Comparison of ENCODE assay signal across 14 cellular contexts in the genomic region with DNA sequence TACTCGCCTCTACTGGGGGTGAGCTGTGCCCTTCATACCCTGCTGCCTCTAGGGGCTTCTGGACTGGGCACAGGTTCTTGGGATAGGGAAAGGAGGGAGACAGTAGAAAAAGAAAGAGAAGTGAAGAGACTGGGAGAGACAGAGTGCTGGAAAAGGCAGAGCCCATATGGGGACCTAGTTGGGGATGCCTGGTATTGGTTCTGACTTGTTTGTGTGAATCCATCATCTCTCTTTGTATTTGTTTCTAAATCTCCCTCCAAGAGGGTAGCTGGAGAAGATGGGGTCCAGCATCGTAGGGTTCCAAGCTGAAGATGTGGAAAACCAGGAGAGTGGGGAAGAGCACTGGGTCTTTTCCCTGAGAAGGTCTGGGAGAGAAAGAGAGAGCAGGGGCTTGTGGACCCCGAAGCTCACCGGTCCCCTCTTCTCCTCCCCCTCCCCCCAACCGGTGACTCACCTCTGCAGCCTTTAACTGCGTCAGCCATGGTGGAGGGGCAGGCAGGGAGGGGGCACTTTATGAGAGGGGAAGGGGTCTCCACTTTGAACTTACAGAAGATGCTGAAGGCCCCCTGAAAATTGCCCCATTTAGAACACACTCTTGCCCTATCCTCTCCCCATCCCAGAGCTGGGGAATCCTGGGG. TPM values are rescaled to one million over a fixed set of nuclear protein-coding genes. Genes with fewer than 3 reads are reported as not detected.
DNase-seq lines count a peak whose midpoint lies in the region; ATAC-seq and TF ChIP-seq lines count a peak whose summit lies in the region.
"Had no signal": no experiment of that assay in that cellular context is flagged by ENCODE, and none has a peak within 500 bp of the region (broad histone marks: within the 10 kb centered on the region; RNA-seq: fewer than 3 reads in every experiment).

No MANE protein-coding gene starts in this region.

- H3K27me3 Mint-ChIP-seq in activated T-cell treated with anti-CD3 and anti-CD28 coated beads, Interleukin-2, amount 50 U/mL, for 72 hours (ENCODE audit: low read depth): peaks cover 87% of the 10 kb centered on the region
- peaks cover 87% of the 10 kb centered on the region for H3K27me3 Mint-ChIP-seq in activated T-cell treated with anti-CD3 and anti-CD28 coated beads, Interleukin-2, amount 50 U/mL, for 24 hours
- peaks cover 77% of the 10 kb centered on the region for H3K27me3 Mint-ChIP-seq in activated T-helper 1 cell treated with anti-CD3 and anti-CD28 coated beads, Interleukin-12 subunit alpha, Interleukin-12 subunit beta, Interleukin-2, Interleukin-4 antibody, amounts not matched to agents 30 ng/mL and 10 ng/mL and 1 ng/mL, durations not matched to agents 14 hours and 24 hours and 36 hours (ENCODE audit: insufficient read depth)

- TF ChIP-seq CTCF in smooth muscle cell (IDR thresholded peaks at IDR 0.05; ENCODE audit: borderline replicate concordance, insufficient read depth, poor library complexity, severe bottlenecking): no peak

- peak overlapping the region; percentile 19 for H3K4me2 ChIP-seq in smooth muscle cell

- H3K36me3 ChIP-seq in smooth muscle cell (ENCODE audit: low read depth): no peaks in the 10 kb centered on the region
- no peaks in the 10 kb centered on the region for H3K36me3 ChIP-seq in MG63

- peak in 1 of 2 donors; percentile 54 for DNase-seq in activated T-cell treated with anti-CD3 and anti-CD28 coated beads, Interleukin-2, amount 50 U/mL, for 72 hours
- no peak for DNase-seq in activated T-cell treated with anti-CD3 and anti-CD28 coated beads, Interleukin-2, amount 50 U/mL, for 24 hours
- DNase-seq in activated T-helper 1 cell treated with anti-CD3 and anti-CD28 coated beads, Interleukin-12 subunit alpha, Interleukin-12 subunit beta, Interleukin-2, Interleukin-4 antibody, amounts not matched to agents 30 ng/mL and 10 ng/mL and 1 ng/mL, durations not matched to agents 14 hours and 24 hours and 36 hours (ENCODE audit: low spot score): no peak
- DNase-seq in smooth muscle cell (lab: John Stamatoyannopoulos, UW; ENCODE audit: unreplicated experiment): no peak
- no peak for DNase-seq in MG63
- no peak for DNase-seq in MV-4-11 (lab: John Stamatoyannopoulos, UW)
- DNase-seq: activated T-cell treated with anti-CD3 and anti-CD28 coated beads, Interleukin-2, amount 50 U/mL, for 1 hour; NCI-H187; NCI-H69; Right ventricle myocardium superior; stimulated activated CD4-positive, alpha-beta T cell treated with anti-CD3 and anti-CD28 coated beads, Interleukin-15, amount 100 ng/mL, for 24 hours had no signal

- H3K9ac ChIP-seq in smooth muscle cell (ENCODE audit: low read depth): no peak overlapping the region
- H3K9ac ChIP-seq: parathyroid adenoma had no signal

- H3F3A ChIP-seq in smooth muscle cell (ENCODE audit: low read depth): peaks cover 10% of the 10 kb centered on the region

- no peak overlapping the region for H3K27ac ChIP-seq in smooth muscle cell (ENCODE audit: low read depth)
- H3K27ac ChIP-seq: epithelial cell of prostate, parathyroid adenoma had no signal

- ATAC-seq in activated T-cell treated with anti-CD3 and anti-CD28 coated beads, Interleukin-2, amount 50 U/mL, for 72 hours (replicated peaks in 1 of 2): no peak

- 15% methylated on average over 2 of the region's 6 CpGs for WGBS in smooth muscle cell (ENCODE audit: low lambda C conversion rate)

- intact Hi-C loops in activated T-helper 1 cell treated with anti-CD3 and anti-CD28 coated beads, Interleukin-12 subunit alpha, Interleukin-12 subunit beta, Interleukin-2, Interleukin-4 antibody, amounts not matched to agents 30 ng/mL and 10 ng/mL and 1 ng/mL, durations not matched to agents 14 hours and 24 hours and 36 hours (cut with micrococcal nuclease): loop anchor here (1.0 kb wide), 1 partner anchor 24 kb away; no protein-coding TSS in a partner anchor

- no peaks in the 10 kb centered on the region for H3K9me3 Mint-ChIP-seq in activated T-cell treated with anti-CD3 and anti-CD28 coated beads, Interleukin-2, amount 50 U/mL, for 72 hours
- no peaks in the 10 kb centered on the region for H3K9me3 Mint-ChIP-seq in activated T-cell treated with anti-CD3 and anti-CD28 coated beads, Interleukin-2, amount 50 U/mL, for 24 hours
- no peaks in the 10 kb centered on the region for H3K9me3 Mint-ChIP-seq in activated T-helper 1 cell treated with anti-CD3 and anti-CD28 coated beads, Interleukin-12 subunit alpha, Interleukin-12 subunit beta, Interleukin-2, Interleukin-4 antibody, amounts not matched to agents 30 ng/mL and 10 ng/mL and 1 ng/mL, durations not matched to agents 14 hours and 24 hours and 36 hours

- no peak overlapping the region for H3K27ac Mint-ChIP-seq in activated T-cell treated with anti-CD3 and anti-CD28 coated beads, Interleukin-2, amount 50 U/mL, for 72 hours
- no peak overlapping the region for H3K27ac Mint-ChIP-seq in activated T-cell treated with anti-CD3 and anti-CD28 coated beads, Interleukin-2, amount 50 U/mL, for 24 hours
- H3K27ac Mint-ChIP-seq in activated T-helper 1 cell treated with anti-CD3 and anti-CD28 coated beads, Interleukin-12 subunit alpha, Interleukin-12 subunit beta, Interleukin-2, Interleukin-4 antibody, amounts not matched to agents 30 ng/mL and 10 ng/mL and 1 ng/mL, durations not matched to agents 14 hours and 24 hours and 36 hours: no peak overlapping the region

- peaks cover 44% of the 10 kb centered on the region for H3K4me1 ChIP-seq in smooth muscle cell (ENCODE audit: low read depth)

- peaks cover 84% of the 10 kb centered on the region for H3K4me1 Mint-ChIP-seq in activated T-cell treated with anti-CD3 and anti-CD28 coated beads, Interleukin-2, amount 50 U/mL, for 72 hours (ENCODE audit: low read depth)
- peaks cover 76% of the 10 kb centered on the region for H3K4me1 Mint-ChIP-seq in activated T-cell treated with anti-CD3 and anti-CD28 coated beads, Interleukin-2, amount 50 U/mL, for 24 hours (ENCODE audit: low read depth)
- peaks cover 69% of the 10 kb centered on the region for H3K4me1 Mint-ChIP-seq in activated T-helper 1 cell treated with anti-CD3 and anti-CD28 coated beads, Interleukin-12 subunit alpha, Interleukin-12 subunit beta, Interleukin-2, Interleukin-4 antibody, amounts not matched to agents 30 ng/mL and 10 ng/mL and 1 ng/mL, durations not matched to agents 14 hours and 24 hours and 36 hours (ENCODE audit: low read depth)

- no peaks in the 10 kb centered on the region for H3K79me2 ChIP-seq in smooth muscle cell (ENCODE audit: low read depth)
- H3K79me2 ChIP-seq: parathyroid adenoma had no signal

- peak overlapping the region; percentile 40 to 80 for H3K4me3 Mint-ChIP-seq in activated T-cell treated with anti-CD3 and anti-CD28 coated beads, Interleukin-2, amount 50 U/mL, for 72 hours
- H3K4me3 Mint-ChIP-seq in activated T-cell treated with anti-CD3 and anti-CD28 coated beads, Interleukin-2, amount 50 U/mL, for 24 hours: no peak overlapping the region
- peak overlapping the region; percentile 27 for H3K4me3 Mint-ChIP-seq in activated T-helper 1 cell treated with anti-CD3 and anti-CD28 coated beads, Interleukin-12 subunit alpha, Interleukin-12 subunit beta, Interleukin-2, Interleukin-4 antibody, amounts not matched to agents 30 ng/mL and 10 ng/mL and 1 ng/mL, durations not matched to agents 14 hours and 24 hours and 36 hours

- peaks cover 2% of the 10 kb centered on the region in 2 donors for H3K36me3 Mint-ChIP-seq in activated T-cell treated with anti-CD3 and anti-CD28 coated beads, Interleukin-2, amount 50 U/mL, for 72 hours (ENCODE audit: insufficient read depth in 2 of 2)
- H3K36me3 Mint-ChIP-seq in activated T-cell treated with anti-CD3 and anti-CD28 coated beads, Interleukin-2, amount 50 U/mL, for 24 hours (ENCODE audit: low read depth): no peaks in the 10 kb centered on the region
- peaks cover 3% of the 10 kb centered on the region for H3K36me3 Mint-ChIP-seq in activated T-helper 1 cell treated with anti-CD3 and anti-CD28 coated beads, Interleukin-12 subunit alpha, Interleukin-12 subunit beta, Interleukin-2, Interleukin-4 antibody, amounts not matched to agents 30 ng/mL and 10 ng/mL and 1 ng/mL, durations not matched to agents 14 hours and 24 hours and 36 hours (ENCODE audit: low read depth)

- H4K20me1 ChIP-seq in smooth muscle cell (ENCODE audit: low read depth): peaks cover 17% of the 10 kb centered on the region

- peaks cover 72% of the 10 kb centered on the region for H3K27me3 ChIP-seq in smooth muscle cell (ENCODE audit: low read depth)
- H3K27me3 ChIP-seq in MG63: peaks cover 55% of the 10 kb centered on the region

- H3K4me3 ChIP-seq in smooth muscle cell (no peak overlapping the region), MG63 (no peak overlapping the region)

- no peak overlapping the region for H2AFZ ChIP-seq in smooth muscle cell (ENCODE audit: low read depth)
- H2AFZ ChIP-seq: parathyroid adenoma had no signal

- H3K9me3 ChIP-seq in smooth muscle cell (replicated peaks; ENCODE audit: low read depth): no peaks in the 10 kb centered on the region
- no peaks in the 10 kb centered on the region for H3K9me3 ChIP-seq in MG63

RNA-seq across cellular contexts. Expression of a gene that starts 3.2 kb away (rescaled TPM):
- total RNA-seq in activated T-cell treated with anti-CD3 and anti-CD28 coated beads, Interleukin-2, amount 50 U/mL, for 72 hours: under 1 TPM in 1 of 2 donors, not detected in 1; 0.19 TPM
- total RNA-seq in activated T-helper 1 cell treated with anti-CD3 and anti-CD28 coated beads, Interleukin-12 subunit alpha, Interleukin-12 subunit beta, Interleukin-2, Interleukin-4 antibody, amounts not matched to agents 30 ng/mL and 10 ng/mL and 1 ng/mL, durations not matched to agents 14 hours and 24 hours and 36 hours: 0.10 and 0.21 TPM in 2 replicates
- total RNA-seq in smooth muscle cell: 0.85 TPM in 1 of 2 replicates, not detected in the other
- 0.20 and 0.25 TPM in 2 replicates for polyA plus RNA-seq in smooth muscle cell
- total RNA-seq in MG63 (2014; rRNA removed; shearing (Covaris generic); ENCODE audit: low replicate concordance): 0.63 TPM in 1 of 2 replicates, not detected in the other
- total RNA-seq: lung microvascular endothelial cell, Right ventricle myocardium superior had no signal

RNA-seq across cellular contexts. Expression of a gene that starts 11.6 kb away (rescaled TPM):
- total RNA-seq in activated T-cell treated with anti-CD3 and anti-CD28 coated beads, Interleukin-2, amount 50 U/mL, for 72 hours: not detected
- 0.08 TPM in 1 of 2 replicates, not detected in the other for total RNA-seq in activated T-helper 1 cell treated with anti-CD3 and anti-CD28 coated beads, Interleukin-12 subunit alpha, Interleukin-12 subunit beta, Interleukin-2, Interleukin-4 antibody, amounts not matched to agents 30 ng/mL and 10 ng/mL and 1 ng/mL, durations not matched to agents 14 hours and 24 hours and 36 hours
- total RNA-seq in smooth muscle cell: not detected in 2 replicates
- not detected in 2 replicates for polyA plus RNA-seq in smooth muscle cell
- total RNA-seq in MG63 (2014; rRNA removed; shearing (Covaris generic); ENCODE audit: low replicate concordance): not detected in 2 replicates
- total RNA-seq: lung microvascular endothelial cell, Right ventricle myocardium superior had no signal

RNA-seq across cellular contexts. Expression of a gene that starts 14.3 kb away (rescaled TPM):
- 10 to 100 TPM; 23.4 to 28.4 TPM for total RNA-seq in activated T-cell treated with anti-CD3 and anti-CD28 coated beads, Interleukin-2, amount 50 U/mL, for 72 hours
- total RNA-seq in activated T-helper 1 cell treated with anti-CD3 and anti-CD28 coated beads, Interleukin-12 subunit alpha, Interleukin-12 subunit beta, Interleukin-2, Interleukin-4 antibody, amounts not matched to agents 30 ng/mL and 10 ng/mL and 1 ng/mL, durations not matched to agents 14 hours and 24 hours and 36 hours: 45.7 and 53.3 TPM in 2 replicates
- total RNA-seq in smooth muscle cell: 104 and 105 TPM in 2 replicates
- 44.0 and 51.2 TPM in 2 replicates for polyA plus RNA-seq in smooth muscle cell
- 153 and 159 TPM in 2 replicates for total RNA-seq in MG63 (2014; rRNA removed; shearing (Covaris generic); ENCODE audit: low replicate concordance)

RNA-seq across cellular contexts. Expression of a gene that starts 32.3 kb away (rescaled TPM):
- total RNA-seq in activated T-cell treated with anti-CD3 and anti-CD28 coated beads, Interleukin-2, amount 50 U/mL, for 72 hours: not detected
- not detected in 2 replicates for total RNA-seq in activated T-helper 1 cell treated with anti-CD3 and anti-CD28 coated beads, Interleukin-12 subunit alpha, Interleukin-12 subunit beta, Interleukin-2, Interleukin-4 antibody, amounts not matched to agents 30 ng/mL and 10 ng/mL and 1 ng/mL, durations not matched to agents 14 hours and 24 hours and 36 hours
- not detected in 2 replicates for total RNA-seq in smooth muscle cell
- polyA plus RNA-seq in smooth muscle cell: 0.38 TPM in 1 of 2 replicates, not detected in the other
- not detected in 2 replicates for total RNA-seq in MG63 (2014; rRNA removed; shearing (Covaris generic); ENCODE audit: low replicate concordance)
- total RNA-seq: lung microvascular endothelial cell, Right ventricle myocardium superior had no signal

RNA-seq across cellular contexts. Expression of a gene that starts 41.6 kb away (rescaled TPM):
- total RNA-seq in activated T-cell treated with anti-CD3 and anti-CD28 coated beads, Interleukin-2, amount 50 U/mL, for 72 hours: under 1 TPM in 1 of 2 donors, not detected in 1; 0.14 TPM
- total RNA-seq in activated T-helper 1 cell treated with anti-CD3 and anti-CD28 coated beads, Interleukin-12 subunit alpha, Interleukin-12 subunit beta, Interleukin-2, Interleukin-4 antibody, amounts not matched to agents 30 ng/mL and 10 ng/mL and 1 ng/mL, durations not matched to agents 14 hours and 24 hours and 36 hours: 0.36 and 0.47 TPM in 2 replicates
- 387 and 435 TPM in 2 replicates for total RNA-seq in smooth muscle cell
- 460 and 495 TPM in 2 replicates for polyA plus RNA-seq in smooth muscle cell
- total RNA-seq in MG63 (2014; rRNA removed; shearing (Covaris generic); ENCODE audit: low replicate concordance): 59.2 and 73.4 TPM in 2 replicates
